ENCODE assay signal across 10 cellular contexts in the genomic region with DNA sequence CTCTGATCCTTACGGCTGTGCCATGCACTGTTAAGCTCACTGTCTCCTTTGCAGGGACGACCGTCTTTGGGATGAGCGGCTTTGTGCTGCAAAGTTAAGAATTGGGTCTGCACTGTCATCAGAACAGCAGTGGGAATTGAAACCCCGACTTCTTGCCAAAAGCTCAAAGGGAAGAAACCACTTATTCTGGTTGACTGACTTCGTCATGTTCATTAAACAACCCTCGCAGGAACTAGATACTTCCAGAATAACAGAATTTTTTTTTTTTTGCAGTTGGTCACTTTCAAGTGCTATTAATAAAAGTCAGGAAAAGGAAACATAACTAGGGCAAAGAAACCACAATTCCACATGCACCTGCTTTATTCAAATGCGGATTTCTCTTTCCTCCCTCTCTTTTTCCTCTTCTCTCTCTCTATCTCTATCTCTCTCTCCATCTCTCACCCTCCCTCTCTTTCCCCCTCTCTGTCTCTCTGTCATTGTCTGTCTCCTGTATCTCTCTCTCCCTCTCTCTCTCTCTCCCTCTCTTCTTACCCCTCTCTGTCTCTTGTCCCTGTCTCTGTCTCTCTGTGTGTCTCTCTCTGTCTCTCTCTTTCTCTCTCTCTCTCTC. TPM values are rescaled to one million over a fixed set of nuclear protein-coding genes. Genes with fewer than 3 reads are reported as not detected.
DNase-seq lines count a peak whose midpoint lies in the region; ATAC-seq and TF ChIP-seq lines count a peak whose summit lies in the region.
"Had no signal": no experiment of that assay in that cellular context is flagged by ENCODE, and none has a peak within 500 bp of the region (broad histone marks: within the 10 kb centered on the region; RNA-seq: fewer than 3 reads in every experiment).

No MANE protein-coding gene starts in this region.

- H3K9me3 Mint-ChIP-seq in chondrocyte (ENCODE audit: low read depth) = no peaks in the 10 kb centered on the region
- no peaks in the 10 kb centered on the region for H3K9me3 Mint-ChIP-seq in activated CD4-positive, alpha-beta T cell treated with anti-CD3 and anti-CD28 coated beads, Interleukin-2, amount 10 ng/mL, durations not matched to agents 24 days and 14 days

- H2AFZ ChIP-seq in smooth muscle cell (ENCODE audit: low read depth) = no peak overlapping the region

- TF ChIP-seq CTCF in chondrocyte (IDR thresholded peaks at IDR 0.05) (no peak), smooth muscle cell (IDR thresholded peaks at IDR 0.05; ENCODE audit: borderline replicate concordance, insufficient read depth, poor library complexity, severe bottlenecking) (no peak), omental fat pad (IDR thresholded peaks at IDR 0.05) (no peak)

- no peak overlapping the region for H3K4me3 ChIP-seq in smooth muscle cell

- no peak overlapping the region for H3K27ac Mint-ChIP-seq in chondrocyte (ENCODE audit: unreplicated experiment)
- no peak overlapping the region for H3K27ac Mint-ChIP-seq in activated CD4-positive, alpha-beta T cell treated with anti-CD3 and anti-CD28 coated beads, Interleukin-2, amount 10 ng/mL, durations not matched to agents 24 days and 14 days
- H3K27ac Mint-ChIP-seq: activated naive CD8-positive, alpha-beta T cell had no signal

- H3K36me3 ChIP-seq in smooth muscle cell (ENCODE audit: low read depth) = no peaks in the 10 kb centered on the region

- H3K9me3 ChIP-seq in smooth muscle cell (replicated peaks; ENCODE audit: low read depth) = no peaks in the 10 kb centered on the region

- H3K27me3 ChIP-seq in smooth muscle cell (ENCODE audit: low read depth) = no peaks in the 10 kb centered on the region

- H3K4me3 Mint-ChIP-seq in chondrocyte (ENCODE audit: unreplicated experiment) = no peak overlapping the region
- H3K4me3 Mint-ChIP-seq in activated CD4-positive, alpha-beta T cell treated with anti-CD3 and anti-CD28 coated beads, Interleukin-2, amount 10 ng/mL, durations not matched to agents 24 days and 14 days = no peak overlapping the region
- H3K4me3 Mint-ChIP-seq: activated naive CD8-positive, alpha-beta T cell had no signal

- no peaks in the 10 kb centered on the region for H3K79me2 ChIP-seq in smooth muscle cell (ENCODE audit: low read depth)

- H3K9ac ChIP-seq in smooth muscle cell (ENCODE audit: low read depth) = no peak overlapping the region

- H3K4me1 ChIP-seq in smooth muscle cell (ENCODE audit: low read depth) = no peaks in the 10 kb centered on the region

- intact Hi-C loops in activated CD4-positive, alpha-beta T cell treated with anti-CD3 and anti-CD28 coated beads, Interleukin-2, amount 10 ng/mL, durations not matched to agents 24 days and 14 days (cut with micrococcal nuclease) = no loop called here

- no peaks in the 10 kb centered on the region for H3K4me1 Mint-ChIP-seq in chondrocyte (ENCODE audit: low read depth)
- peaks cover 10% of the 10 kb centered on the region for H3K4me1 Mint-ChIP-seq in activated CD4-positive, alpha-beta T cell treated with anti-CD3 and anti-CD28 coated beads, Interleukin-2, amount 10 ng/mL, durations not matched to agents 24 days and 14 days

- H3K27ac ChIP-seq in smooth muscle cell (ENCODE audit: low read depth) = no peak overlapping the region

- ATAC-seq in GM18511 (IDR thresholded peaks at IDR 0.05; ENCODE audit: unreplicated experiment) = peak; percentile 81
- peak; percentile 86 for ATAC-seq in GM21390 (IDR thresholded peaks at IDR 0.05; ENCODE audit: unreplicated experiment)
- ATAC-seq in HG03175 (IDR thresholded peaks at IDR 0.05; ENCODE audit: unreplicated experiment) = peak; percentile 65
- no peak for ATAC-seq in omental fat pad (ENCODE audit: low FRiP score)

- H3F3A ChIP-seq in smooth muscle cell (ENCODE audit: low read depth) = no peaks in the 10 kb centered on the region

- H3K36me3 Mint-ChIP-seq in chondrocyte (ENCODE audit: low read depth) = no peaks in the 10 kb centered on the region
- no peaks in the 10 kb centered on the region for H3K36me3 Mint-ChIP-seq in activated CD4-positive, alpha-beta T cell treated with anti-CD3 and anti-CD28 coated beads, Interleukin-2, amount 10 ng/mL, durations not matched to agents 24 days and 14 days (ENCODE audit: low read depth)
- H3K36me3 Mint-ChIP-seq: activated naive CD8-positive, alpha-beta T cell had no signal

- DNase-seq in chondrocyte (ENCODE audit: low spot score) (peak; percentile 8), smooth muscle cell (lab: John Stamatoyannopoulos, UW; ENCODE audit: unreplicated experiment) (no peak), GDM1 (lab: John Stamatoyannopoulos, UW) (no peak), omental fat pad (ENCODE audit: low spot score) (no peak)
- no peak for DNase-seq in activated CD4-positive, alpha-beta T cell treated with anti-CD3 and anti-CD28 coated beads, Interleukin-2, amount 10 ng/mL, durations not matched to agents 24 days and 14 days
- DNase-seq: NCI-H1092 had no signal

- no peak overlapping the region for H3K4me2 ChIP-seq in smooth muscle cell

- no peaks in the 10 kb centered on the region for H4K20me1 ChIP-seq in smooth muscle cell (ENCODE audit: low read depth)

- H3K27me3 Mint-ChIP-seq in chondrocyte (ENCODE audit: low read depth) = peaks cover 4% of the 10 kb centered on the region
- peaks cover 6% of the 10 kb centered on the region for H3K27me3 Mint-ChIP-seq in activated CD4-positive, alpha-beta T cell treated with anti-CD3 and anti-CD28 coated beads, Interleukin-2, amount 10 ng/mL, durations not matched to agents 24 days and 14 days

- WGBS in smooth muscle cell (ENCODE audit: low lambda C conversion rate) = 71% methylated on average over 8 of the region's 8 CpGs

RNA-seq across cellular contexts. Expression of gene GLT1D1, which starts 12.3 kb away (rescaled TPM):
- 0.22 to 0.44 TPM (median 0.27 TPM) in 3 replicates for total RNA-seq in chondrocyte
- 0.18 and 0.36 TPM in 2 replicates for total RNA-seq in smooth muscle cell
- polyA plus RNA-seq in smooth muscle cell = 0.07 TPM in 1 of 2 replicates, not detected in the other
- total RNA-seq in activated CD4-positive, alpha-beta T cell treated with anti-CD3 and anti-CD28 coated beads, Interleukin-2, amount 10 ng/mL, durations not matched to agents 24 days and 14 days = 2.2 TPM in 2 replicates
- 10 to 100 TPM in 1 of 4 donors, under 1 TPM in 3; 0.09 to 10.4 (median 0.71) TPM for total RNA-seq in omental fat pad

RNA-seq across cellular contexts. Expression of gene SLC15A4, which starts 17.2 kb away (rescaled TPM):
- 31.7 to 35.0 TPM (median 34.0 TPM) in 3 replicates for total RNA-seq in chondrocyte
- total RNA-seq in smooth muscle cell = 36.3 and 37.3 TPM in 2 replicates
- polyA plus RNA-seq in smooth muscle cell = 35.0 and 38.2 TPM in 2 replicates
- total RNA-seq in activated CD4-positive, alpha-beta T cell treated with anti-CD3 and anti-CD28 coated beads, Interleukin-2, amount 10 ng/mL, durations not matched to agents 24 days and 14 days = 31.0 and 36.8 TPM in 2 replicates
- total RNA-seq in omental fat pad = 10 to 100 TPM; 20.8 to 50.3 (median 43.6) TPM
